8 cellular contexts compared by ENCODE assay signal in genomic region chr3:15794303-15794771, GRCh38. TPM values are rescaled to one million over a fixed set of nuclear protein-coding genes. Genes with fewer than 3 reads are reported as not detected.
DNase-seq lines count a peak whose midpoint lies in the region; ATAC-seq lines count a peak whose summit lies in the region.

No MANE protein-coding gene starts in this region.

- H3K4me1 Mint-ChIP-seq in activated naive CD8-positive, alpha-beta T cell (ENCODE audit: low read depth), result peaks cover 62% of the 10 kb centered on the region

- peak overlapping the region; percentile 18 to 57 for H3K4me3 ChIP-seq in muscle layer of duodenum (ENCODE audit: low read depth in 1 of 2, low read length in 2 of 2)

- H3K4me3 Mint-ChIP-seq in activated naive CD8-positive, alpha-beta T cell, result peak overlapping the region; percentile 47

- H3K27me3 ChIP-seq in muscle layer of duodenum (ENCODE audit: low read depth, low read length), result no peaks in the 10 kb centered on the region

- peaks cover 3% of the 10 kb centered on the region for H3K9me3 Mint-ChIP-seq in activated naive CD8-positive, alpha-beta T cell (ENCODE audit: low read depth)

- H3K27ac ChIP-seq in muscle layer of duodenum (ENCODE audit: low read length), result peak overlapping the region; percentile 96

- peaks cover 0 to 39% of the 10 kb centered on the region in 2 donors for H3K36me3 ChIP-seq in muscle layer of duodenum (ENCODE audit: control insufficient read depth in 1 of 2, insufficient read depth in 2 of 2, low read length in 2 of 2)

- peak overlapping the region; percentile 58 for H3K27ac Mint-ChIP-seq in activated naive CD8-positive, alpha-beta T cell

- ATAC-seq in HG03442 (IDR thresholded peaks at IDR 0.05; ENCODE audit: unreplicated experiment), result peak; percentile 34

- no peaks in the 10 kb centered on the region for H3K27me3 Mint-ChIP-seq in activated naive CD8-positive, alpha-beta T cell

- in situ Hi-C loops in G401 (cut with HindIII; ENCODE audit: low sequenced_read_pairs), result no loop called here

- H3K9me3 ChIP-seq in muscle layer of duodenum (ENCODE audit: control insufficient read depth in 1 of 2, low read length in 2 of 2), result no peaks in the 10 kb centered on the region

- peaks cover 31% of the 10 kb centered on the region for H3K36me3 Mint-ChIP-seq in activated naive CD8-positive, alpha-beta T cell

- DNase-seq in G401 (ENCODE audit: low spot score) (peak; percentile 41), GM19238 (ENCODE audit: insufficient read length, low spot score) (no peak), HK-2 (ENCODE audit: unreplicated experiment) (no peak), epidermal melanocyte (ENCODE audit: insufficient read length, low spot score) (no peak)
- DNase-seq in stimulated activated CD4-positive, alpha-beta T cell treated with anti-CD3 and anti-CD28 coated beads, Interleukin-4, amount 100 ng/mL, for 4 hours, result no peak

- H3K4me1 ChIP-seq in muscle layer of duodenum (ENCODE audit: control insufficient read depth in 1 of 2, insufficient read depth in 2 of 2, low read length in 2 of 2), result no peaks in the 10 kb centered on the region

RNA-seq across cellular contexts. Expression of gene ANKRD28, which starts 3.4 kb away (rescaled TPM):
- 40.3 and 44.4 TPM in 2 replicates for total RNA-seq in G401 (2014; rRNA removed; shearing (Covaris generic))
